Comparison of ENCODE assay signal across 18 cellular contexts in the genomic region with DNA sequence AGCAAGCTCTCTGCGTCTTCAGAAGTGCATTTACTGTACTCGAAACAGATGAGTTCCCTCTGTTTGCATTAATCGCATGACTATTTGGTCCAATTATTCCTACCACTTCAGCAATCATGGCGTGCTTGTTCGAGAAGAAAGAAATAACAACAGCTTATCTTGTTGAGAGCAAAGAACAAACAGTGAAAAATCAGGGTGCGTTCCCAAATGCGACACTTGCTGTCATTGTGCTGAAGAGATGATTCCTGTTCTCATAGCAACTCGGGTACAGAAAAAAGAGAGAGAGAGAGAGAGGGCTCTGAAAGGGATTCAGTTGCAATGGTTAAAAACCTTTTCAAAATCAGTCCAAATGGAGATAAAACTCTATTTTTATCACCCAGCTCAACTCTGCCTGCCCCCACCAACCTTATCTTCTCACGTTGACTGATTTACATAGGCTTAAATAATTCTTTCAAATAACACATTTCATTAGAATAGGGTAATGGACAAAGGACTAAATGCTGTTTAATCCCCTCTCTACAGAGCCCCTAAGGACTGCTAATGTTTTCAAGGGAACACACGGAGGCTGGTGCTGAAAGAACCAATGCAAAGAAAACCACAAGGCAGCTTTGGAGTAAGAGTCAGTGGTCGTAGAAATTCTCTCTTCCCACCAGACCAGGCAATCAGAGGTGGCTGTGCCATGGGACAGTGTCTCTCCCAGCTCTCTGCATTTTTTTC.
DNase-seq lines count a peak whose midpoint lies in the region; ATAC-seq and TF ChIP-seq lines count a peak whose summit lies in the region.
"Had no signal": no experiment of that assay in that cellular context is flagged by ENCODE, and none has a peak within 500 bp of the region (broad histone marks: within the 10 kb centered on the region; RNA-seq: fewer than 3 reads in every experiment).

No MANE protein-coding gene starts in this region.

- peak; percentile 78 for TF ChIP-seq EP300 in neural cell (conservative IDR thresholded peaks at IDR 0.05; ENCODE audit: poor library complexity, severe bottlenecking)

- H3K79me2 ChIP-seq in neural cell (replicated peaks; ENCODE audit: insufficient read depth, low read length): no peaks in the 10 kb centered on the region

- peak; percentile 29 for TF ChIP-seq RAD21 in neural cell (conservative IDR thresholded peaks at IDR 0.05)

- no peaks in the 10 kb centered on the region for H4K20me1 ChIP-seq in neural cell (ENCODE audit: insufficient read depth)

- H3K9ac ChIP-seq in neural cell (ENCODE audit: low read length): peak overlapping the region; percentile 28

- peak overlapping the region; percentile 38 for H3K4me3 ChIP-seq in neural cell (ENCODE audit: low read length)
- H3K4me3 ChIP-seq: A549, stomach, upper lobe of left lung had no signal

- TF ChIP-seq CTCF in neural cell (IDR thresholded peaks at IDR 0.05; ENCODE audit: poor library complexity, severe bottlenecking): no peak

- H3K27ac ChIP-seq in neural cell (ENCODE audit: low read length): peak overlapping the region; percentile 38
- H3K27ac ChIP-seq: A549, stomach, upper lobe of left lung had no signal

- no peaks in the 10 kb centered on the region for H3F3A ChIP-seq in neural cell (ENCODE audit: insufficient read depth, low read length, poor library complexity, severe bottlenecking)

- no peaks in the 10 kb centered on the region for H3K9me2 ChIP-seq in neural cell (ENCODE audit: insufficient read depth, low read length)

- ATAC-seq in HG03342 (IDR thresholded peaks at IDR 0.05; ENCODE audit: unreplicated experiment) (no peak), GM19035 (IDR thresholded peaks at IDR 0.05; ENCODE audit: unreplicated experiment) (no peak), HG02642 (IDR thresholded peaks at IDR 0.05; ENCODE audit: poor library complexity, unreplicated experiment) (no peak)
- ATAC-seq: A549; activated T-cell treated with anti-CD3 and anti-CD28 coated beads, Interleukin-2, amount 50 U/mL, for 72 hours; SK-N-SH treated with all-trans-retinoic acid at 6 μM for 48 hours had no signal

- H3K9me3 ChIP-seq in neural cell (ENCODE audit: low read length): no peaks in the 10 kb centered on the region
- H3K9me3 ChIP-seq: A549, BE2C, stomach, upper lobe of left lung had no signal

- H3K27me3 ChIP-seq in neural cell (ENCODE audit: insufficient read depth, low read depth, low read length): no peaks in the 10 kb centered on the region
- H3K27me3 ChIP-seq: BE2C, stomach, upper lobe of left lung had no signal

- DNase-seq in DMS153 treated with DMSO at 0.1 percent for 48 hours (lab: John Stamatoyannopoulos, UW; ENCODE audit: unreplicated experiment) (peak; percentile 54), NCI-H128 (lab: John Stamatoyannopoulos, UW; ENCODE audit: unreplicated experiment) (peak; percentile 44), NCI-H345 treated with DMSO at 0.1 percent for 48 hours (lab: John Stamatoyannopoulos, UW; ENCODE audit: unreplicated experiment) (peak; percentile 28)
- no peak for DNase-seq in stimulated activated CD4-positive, alpha-beta T cell treated with anti-CD3 and anti-CD28 coated beads, Interleukin-4, amount 100 ng/mL, for 1 hour
- DNase-seq: activated CD4-positive, alpha-beta T cell treated with anti-CD3 and anti-CD28 coated beads, Interleukin-2, amount 10 ng/mL, durations not matched to agents 24 days and 14 days; activated naive CD4-positive, alpha-beta T cell treated with anti-CD3 and anti-CD28 coated beads, Interleukin-2, amount 10 ng/mL, durations not matched to agents 7 days and 5 days; activated T-cell treated with anti-CD3 and anti-CD28 coated beads, Interleukin-2, amount 50 U/mL, for 72 hours; BE2C; kidney glomerular epithelial cell; NCI-H2171 treated with DMSO at 0.1 percent for 48 hours; stomach; upper lobe of left lung had no signal

- no peaks in the 10 kb centered on the region for H3K36me3 ChIP-seq in neural cell (ENCODE audit: insufficient read depth, low read length)
- H3K36me3 ChIP-seq: BE2C, stomach, upper lobe of left lung had no signal

- peak overlapping the region; percentile 36 for H3K4me2 ChIP-seq in neural cell (ENCODE audit: low read length)
- H3K4me2 ChIP-seq: A549 had no signal

- peak overlapping the region; percentile 22 for H2AFZ ChIP-seq in neural cell (ENCODE audit: low read depth, low read length)

TF ChIP-seq in neural cell, 6 proteins besides CTCF, POLR2A, EP300 and RAD21:
- TF ChIP-seq, protein P1, sequence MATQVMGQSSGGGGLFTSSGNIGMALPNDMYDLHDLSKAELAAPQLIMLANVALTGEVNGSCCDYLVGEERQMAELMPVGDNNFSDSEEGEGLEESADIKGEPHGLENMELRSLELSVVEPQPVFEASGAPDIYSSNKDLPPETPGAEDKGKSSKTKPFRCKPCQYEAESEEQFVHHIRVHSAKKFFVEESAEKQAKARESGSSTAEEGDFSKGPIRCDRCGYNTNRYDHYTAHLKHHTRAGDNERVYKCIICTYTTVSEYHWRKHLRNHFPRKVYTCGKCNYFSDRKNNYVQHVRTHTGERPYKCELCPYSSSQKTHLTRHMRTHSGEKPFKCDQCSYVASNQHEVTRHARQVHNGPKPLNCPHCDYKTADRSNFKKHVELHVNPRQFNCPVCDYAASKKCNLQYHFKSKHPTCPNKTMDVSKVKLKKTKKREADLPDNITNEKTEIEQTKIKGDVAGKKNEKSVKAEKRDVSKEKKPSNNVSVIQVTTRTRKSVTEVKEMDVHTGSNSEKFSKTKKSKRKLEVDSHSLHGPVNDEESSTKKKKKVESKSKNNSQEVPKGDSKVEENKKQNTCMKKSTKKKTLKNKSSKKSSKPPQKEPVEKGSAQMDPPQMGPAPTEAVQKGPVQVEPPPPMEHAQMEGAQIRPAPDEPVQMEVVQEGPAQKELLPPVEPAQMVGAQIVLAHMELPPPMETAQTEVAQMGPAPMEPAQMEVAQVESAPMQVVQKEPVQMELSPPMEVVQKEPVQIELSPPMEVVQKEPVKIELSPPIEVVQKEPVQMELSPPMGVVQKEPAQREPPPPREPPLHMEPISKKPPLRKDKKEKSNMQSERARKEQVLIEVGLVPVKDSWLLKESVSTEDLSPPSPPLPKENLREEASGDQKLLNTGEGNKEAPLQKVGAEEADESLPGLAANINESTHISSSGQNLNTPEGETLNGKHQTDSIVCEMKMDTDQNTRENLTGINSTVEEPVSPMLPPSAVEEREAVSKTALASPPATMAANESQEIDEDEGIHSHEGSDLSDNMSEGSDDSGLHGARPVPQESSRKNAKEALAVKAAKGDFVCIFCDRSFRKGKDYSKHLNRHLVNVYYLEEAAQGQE (IDR thresholded peaks at IDR 0.05; ENCODE audit: borderline replicate concordance): no peak
- TF ChIP-seq TAF1 (IDR thresholded peaks at IDR 0.05; ENCODE audit: low read depth): no peak
- peak; percentile 26 for TF ChIP-seq MXI1 (conservative IDR thresholded peaks at IDR 0.05; ENCODE audit: poor library complexity, severe bottlenecking)
- no peak for TF ChIP-seq SMC3 (conservative IDR thresholded peaks at IDR 0.05; ENCODE audit: poor library complexity)
- TF ChIP-seq POLR2AphosphoS5 (IDR thresholded peaks at IDR 0.05): peak; percentile 69
- no peak for TF ChIP-seq EZH2 (IDR thresholded peaks at IDR 0.05; ENCODE audit: borderline replicate concordance, insufficient read depth, low read length, poor library complexity, severe bottlenecking)
